ENCODE assay signal across 16 cellular contexts in genomic region chr17:30345089-30345433, GRCh38. TPM values are rescaled to one million over a fixed set of nuclear protein-coding genes. Genes with fewer than 3 reads are reported as not detected.
DNase-seq lines count a peak whose midpoint lies in the region; ATAC-seq and TF ChIP-seq lines count a peak whose summit lies in the region.
"Had no signal": no experiment of that assay in that cellular context is flagged by ENCODE, and none has a peak within 500 bp of the region (broad histone marks: within the 10 kb centered on the region; RNA-seq: fewer than 3 reads in every experiment).

No MANE protein-coding gene starts in this region.

- ATAC-seq in Panc1 (no peak), GM18498 (IDR thresholded peaks at IDR 0.05; ENCODE audit: unreplicated experiment) (no peak), HG02840 (IDR thresholded peaks at IDR 0.05; ENCODE audit: low FRiP score, unreplicated experiment) (no peak)

- H2AFZ ChIP-seq in parathyroid adenoma = peak overlapping the region; percentile 93

- DNase-seq in Panc1 (ENCODE audit: low read depth, low spot score) = no peak
- DNase-seq in fibroblast of peridontal ligament (ENCODE audit: extremely low read depth) = peak; percentile 25
- DNase-seq in AG08395 (ENCODE audit: low spot score) = no peak
- DNase-seq in HPDE6-E6E7 (ENCODE audit: extremely low spot score) = no peak
- DNase-seq: activated CD4-positive, alpha-beta T cell treated with anti-CD3 and anti-CD28 coated beads, Interleukin-2, amount 50 U/mL, for 48 hours; glutamatergic neuron; MM.1S; occipital lobe had no signal

- no peaks in the 10 kb centered on the region for H3K36me3 ChIP-seq in Panc1 (ENCODE audit: control insufficient read depth, insufficient read depth, low read length)
- H3K36me3 ChIP-seq in parathyroid adenoma (ENCODE audit: control insufficient read depth, insufficient read depth, low read length) = no peaks in the 10 kb centered on the region
- H3K36me3 ChIP-seq: ascending aorta had no signal

- in situ Hi-C loops in Panc1 (cut with HindIII; ENCODE audit: low pct_unique_long_range_greater_than_20kb, low sequenced_read_pairs) = no loop called here

- H3K4me2 ChIP-seq in parathyroid adenoma (ENCODE audit: low read length) = peak overlapping the region; percentile 51

- H3K27ac ChIP-seq in C4-2B = peak overlapping the region; percentile 93
- H3K27ac ChIP-seq in Panc1 (ENCODE audit: low read length) = peak overlapping the region; percentile 67
- peak overlapping the region; percentile 55 for H3K27ac ChIP-seq in parathyroid adenoma

- H3K4me3 ChIP-seq in Panc1 (ENCODE audit: low read depth in 2 of 2, low read length in 2 of 2) (no peak overlapping the region), parathyroid adenoma (ENCODE audit: low read depth, low read length) (no peak overlapping the region)
- H3K4me3 ChIP-seq: ascending aorta had no signal

- no peak overlapping the region for H3K9ac ChIP-seq in parathyroid adenoma

- BruUV-seq in Panc1 (replicated peaks; lab: Mats Ljungman, UMichigan) = no TSS peak

- CTCF ChIA-PET in Panc1 (lab: Charles Lee) = interaction anchor here (1.1 to 1.2 kb wide), 2 partner anchors 109 to 728 kb away, joined by 3 to 5 read pairs; no protein-coding TSS in a partner anchor

- H3K4me1 ChIP-seq in Panc1 (ENCODE audit: control insufficient read depth, insufficient read depth, low read length) (peaks cover 20% of the 10 kb centered on the region), parathyroid adenoma (peaks cover 15% of the 10 kb centered on the region)

- TF ChIP-seq CTCF in C4-2B (conservative IDR thresholded peaks at IDR 0.05) (no peak), Panc1 (IDR thresholded peaks at IDR 0.05) (no peak), parathyroid adenoma (IDR thresholded peaks at IDR 0.05) (no peak)

- H3K27me3 ChIP-seq in Panc1 (ENCODE audit: control insufficient read depth, insufficient read depth, low read length) (no peaks in the 10 kb centered on the region), parathyroid adenoma (ENCODE audit: control insufficient read depth, insufficient read depth, low read length) (no peaks in the 10 kb centered on the region)
- H3K27me3 ChIP-seq: ascending aorta had no signal

- POLR2A ChIA-PET in Panc1 (lab: Charles Lee) = interaction anchor here (0.7 kb wide), 1 partner anchor 505 kb away, joined by 4 read pairs; no protein-coding TSS in a partner anchor

- no peaks in the 10 kb centered on the region for H3K9me3 ChIP-seq in Panc1 (ENCODE audit: control insufficient read depth, insufficient read depth, low read depth, low read length)
- H3K9me3 ChIP-seq in parathyroid adenoma (ENCODE audit: control insufficient read depth, low read length) = no peaks in the 10 kb centered on the region
- H3K9me3 ChIP-seq: ascending aorta had no signal

- no peaks in the 10 kb centered on the region for H3K79me2 ChIP-seq in parathyroid adenoma

- intact Hi-C loops in Panc1 (cut with micrococcal nuclease; ENCODE audit: unreplicated experiment) = no loop called here

RNA-seq across cellular contexts. Expression of gene TMIGD1, which starts 11.2 kb away (rescaled TPM):
- total RNA-seq in Panc1 (2021; ENCODE audit: unreplicated experiment) = not detected
- not detected for polyA plus RNA-seq in Panc1 (2012; ENCODE audit: insufficient read length)
- total RNA-seq: ascending aorta; left lobe of liver; occipital lobe; T-helper 2 cell treated with Interferon-gamma antibody and Interleukin-4, amounts not matched to agents 100 ng/mL and 5 ng/mL, for 36 hours had no signal
- polyA plus RNA-seq: BJ had no signal

RNA-seq across cellular contexts. Expression of gene CPD, which starts 33.7 kb away (rescaled TPM):
- total RNA-seq in Panc1 (2021; ENCODE audit: unreplicated experiment) = 93.0 TPM
- polyA plus RNA-seq in Panc1 (2012; ENCODE audit: insufficient read length) = 48.3 TPM

RNA-seq across cellular contexts. Expression of gene BLMH, which starts 53.3 kb away (rescaled TPM):
- 59.0 TPM for total RNA-seq in Panc1 (2021; ENCODE audit: unreplicated experiment)
- 41.7 TPM for polyA plus RNA-seq in Panc1 (2012; ENCODE audit: insufficient read length)
